In the genomic region with DNA sequence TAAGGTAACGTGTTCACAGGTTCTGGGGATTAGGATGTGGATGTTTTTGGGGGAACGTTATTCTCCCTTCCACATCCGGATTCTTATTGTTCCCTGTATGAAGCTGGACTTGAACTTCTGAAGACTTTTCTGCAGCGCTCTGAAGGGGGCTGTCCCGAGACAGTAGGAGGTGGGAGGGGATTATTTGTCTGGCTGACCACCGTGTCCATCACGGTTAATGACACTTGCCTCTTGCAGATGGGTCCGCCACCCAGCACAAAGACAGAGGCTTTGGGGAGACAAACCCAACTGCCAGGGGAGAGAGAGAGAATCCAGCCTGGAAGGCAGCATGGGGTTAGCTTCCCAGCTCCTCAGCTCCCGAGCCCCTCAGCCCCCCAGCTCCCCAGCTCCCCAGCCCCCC, we compare ENCODE assay signal across 6 cellular contexts.
"Had no signal": no experiment of that assay in that cellular context is flagged by ENCODE, and none has a peak within 500 bp of the region (broad histone marks: within the 10 kb centered on the region; RNA-seq: fewer than 3 reads in every experiment).

No MANE protein-coding gene starts in this region.

- DNase-seq: GM23248, IMR-90, Kasumi-1, KBM-7 had no signal

- ATAC-seq: HCT116 had no signal

- H3K4me3 ChIP-seq: GM23248, HAP-1 had no signal

- H3K9me3 ChIP-seq: HAP-1 had no signal

- H3K27ac ChIP-seq: GM23248 had no signal

- H3K36me3 ChIP-seq: HAP-1 had no signal
